In the genomic region with DNA sequence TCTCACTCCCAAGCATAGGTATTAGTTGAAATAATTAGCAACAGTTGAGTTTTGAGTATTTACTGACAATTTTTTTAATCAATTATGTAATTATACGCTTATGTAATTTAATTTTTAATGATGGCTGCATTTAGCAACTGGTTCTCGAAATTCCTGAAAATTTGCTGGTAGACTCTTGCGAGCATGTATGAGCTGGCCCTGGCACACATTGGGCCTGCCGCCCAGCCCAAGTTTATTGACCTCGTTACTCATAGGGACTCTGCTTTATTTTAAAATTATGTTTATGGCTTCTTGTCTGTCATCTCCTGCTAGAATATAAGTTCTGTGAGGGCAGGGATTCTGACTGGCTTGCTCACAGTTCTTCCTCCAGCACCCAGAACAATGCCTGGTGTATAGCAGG, we compare ENCODE assay signal across 20 cellular contexts. TPM values are rescaled to one million over a fixed set of nuclear protein-coding genes. Genes with fewer than 3 reads are reported as not detected.
DNase-seq lines count a peak whose midpoint lies in the region; ATAC-seq, FAIRE-seq and TF ChIP-seq lines count a peak whose summit lies in the region.
"Had no signal": no experiment of that assay in that cellular context is flagged by ENCODE, and none has a peak within 500 bp of the region (broad histone marks: within the 10 kb centered on the region; RNA-seq: fewer than 3 reads in every experiment).

No MANE protein-coding gene starts in this region.

- no peak for FAIRE-seq in bronchial epithelial cell (lab: Jason Lieb, UNC)
- FAIRE-seq: G401.6, GM12892, H1 had no signal

- peaks cover 7% of the 10 kb centered on the region for H3K27me3 Mint-ChIP-seq in activated naive CD4-positive, alpha-beta T cell treated with anti-CD3 and anti-CD28 coated beads for 36 hours (ENCODE audit: low read depth)

- 62% methylated on average over 5 of the region's 5 CpGs for WGBS in suprapubic skin

- H3K27me3 ChIP-seq in MG63 (no peaks in the 10 kb centered on the region), bronchial epithelial cell (ENCODE audit: control insufficient read depth, insufficient read depth, low read length) (no peaks in the 10 kb centered on the region), suprapubic skin (no peaks in the 10 kb centered on the region)

- TF ChIP-seq CTCF in bronchial epithelial cell (IDR thresholded peaks at IDR 0.05; ENCODE audit: insufficient read depth, low read length, severe bottlenecking) (no peak), suprapubic skin (IDR thresholded peaks at IDR 0.05) (no peak)

- peaks cover 21% of the 10 kb centered on the region for H3K4me1 ChIP-seq in suprapubic skin

- H3K36me3 ChIP-seq in MG63 (no peaks in the 10 kb centered on the region), bronchial epithelial cell (ENCODE audit: control insufficient read depth, insufficient read depth, low read length) (no peaks in the 10 kb centered on the region), suprapubic skin (no peaks in the 10 kb centered on the region)

- no peak for TF ChIP-seq EP300 in suprapubic skin (IDR thresholded peaks at IDR 0.05)

- DNase-seq in MG63, result peak; percentile 60
- peak; percentile 38 for DNase-seq in bronchial epithelial cell (ENCODE audit: low read depth)
- DNase-seq in suprapubic skin (ENCODE audit: low spot score in 2 of 2), result no peak
- DNase-seq in activated naive CD4-positive, alpha-beta T cell treated with anti-CD3 and anti-CD28 coated beads for 36 hours, result no peak
- no peak for DNase-seq in kidney tubule cell (ENCODE audit: low spot score)
- DNase-seq: C1 segment of cervical spinal cord; Calu3; CD4-positive, alpha-beta memory T cell; COR-L47; DMS153; DND-41; H9 had no signal

- ATAC-seq in esophagus mucosa (peak; percentile 74), HG02884 (IDR thresholded peaks at IDR 0.05; ENCODE audit: unreplicated experiment) (no peak)
- ATAC-seq: HCT116 had no signal

- peak overlapping the region; percentile 76 for H3K27ac ChIP-seq in suprapubic skin

- no peaks in the 10 kb centered on the region for H3K4me1 Mint-ChIP-seq in activated naive CD4-positive, alpha-beta T cell treated with anti-CD3 and anti-CD28 coated beads for 36 hours (ENCODE audit: low read depth)
- H3K4me1 Mint-ChIP-seq: CD4-positive, alpha-beta memory T cell had no signal

- H3K27ac Mint-ChIP-seq in activated naive CD4-positive, alpha-beta T cell treated with anti-CD3 and anti-CD28 coated beads for 36 hours, result no peak overlapping the region
- H3K27ac Mint-ChIP-seq: CD4-positive, alpha-beta memory T cell had no signal

- H3K4me3 ChIP-seq in MG63, result no peak overlapping the region
- no peak overlapping the region for H3K4me3 ChIP-seq in bronchial epithelial cell (ENCODE audit: low read depth, low read length)
- H3K4me3 ChIP-seq in suprapubic skin, result no peak overlapping the region

- no peak for TF ChIP-seq POLR2A in suprapubic skin (IDR thresholded peaks at IDR 0.05)

- intact Hi-C loops in activated naive CD4-positive, alpha-beta T cell treated with anti-CD3 and anti-CD28 coated beads for 36 hours (cut with micrococcal nuclease), result no loop called here

- H3K9me3 ChIP-seq in MG63 (peaks cover 15% of the 10 kb centered on the region), suprapubic skin (no peaks in the 10 kb centered on the region)

- H3K9me3 Mint-ChIP-seq in activated naive CD4-positive, alpha-beta T cell treated with anti-CD3 and anti-CD28 coated beads for 36 hours, result peaks cover 6% of the 10 kb centered on the region

- H3K4me3 Mint-ChIP-seq in activated naive CD4-positive, alpha-beta T cell treated with anti-CD3 and anti-CD28 coated beads for 36 hours, result no peak overlapping the region
- H3K4me3 Mint-ChIP-seq: CD4-positive, alpha-beta memory T cell had no signal

- H3K36me3 Mint-ChIP-seq in activated naive CD4-positive, alpha-beta T cell treated with anti-CD3 and anti-CD28 coated beads for 36 hours (ENCODE audit: low read depth), result no peaks in the 10 kb centered on the region
- H3K36me3 Mint-ChIP-seq: CD4-positive, alpha-beta memory T cell had no signal

- CTCF ChIA-PET in activated naive CD4-positive, alpha-beta T cell treated with anti-CD3 and anti-CD28 coated beads for 36 hours (lab: Charles Lee), result no interaction called here

RNA-seq across cellular contexts. Expression of gene KLK14, which starts 6.7 kb away (rescaled TPM):
- not detected in 2 replicates for total RNA-seq in MG63 (2014; rRNA removed; shearing (Covaris generic); ENCODE audit: low replicate concordance)
- total RNA-seq in bronchial epithelial cell, result not detected in 2 replicates
- total RNA-seq in esophagus mucosa, result 0.68 TPM
- total RNA-seq in suprapubic skin, result 10 to 100 TPM in 1 of 4 donors, 1 to 10 TPM in 3; 3.8 to 22.8 (median 5.2) TPM
- under 1 TPM; 0.69 to 0.79 TPM for total RNA-seq in activated naive CD4-positive, alpha-beta T cell treated with anti-CD3 and anti-CD28 coated beads for 36 hours
- total RNA-seq: A172 had no signal

RNA-seq across cellular contexts. Expression of gene KLK13, which starts 11.1 kb away (rescaled TPM):
- total RNA-seq in MG63 (2014; rRNA removed; shearing (Covaris generic); ENCODE audit: low replicate concordance), result not detected in 2 replicates
- total RNA-seq in bronchial epithelial cell, result 0.26 and 0.51 TPM in 2 replicates
- 1,054 TPM for total RNA-seq in esophagus mucosa
- 10 to 100 TPM in 3 of 4 donors, 1 to 10 TPM in 1; 6.6 to 23.5 (median 16.5) TPM for total RNA-seq in suprapubic skin
- total RNA-seq in activated naive CD4-positive, alpha-beta T cell treated with anti-CD3 and anti-CD28 coated beads for 36 hours, result not detected
- total RNA-seq: A172; A673; Calu3; CD4-positive, alpha-beta memory T cell had no signal

RNA-seq across cellular contexts. Expression of gene CTU1, which starts 32.2 kb away (rescaled TPM):
- total RNA-seq in MG63 (2014; rRNA removed; shearing (Covaris generic); ENCODE audit: low replicate concordance), result 18.7 and 33.5 TPM in 2 replicates
- total RNA-seq in bronchial epithelial cell (7.3 and 7.6 TPM in 2 replicates), esophagus mucosa (5.3 TPM), suprapubic skin (10 to 100 TPM in 3 of 4 donors, 1 to 10 TPM in 1; 7.7 to 14.6 (median 12.9) TPM)
- 1 to 10 TPM; 9.2 to 9.9 TPM for total RNA-seq in activated naive CD4-positive, alpha-beta T cell treated with anti-CD3 and anti-CD28 coated beads for 36 hours

RNA-seq across cellular contexts. Expression of gene KLK12, which starts 41.2 kb away (rescaled TPM):
- not detected in 2 replicates for total RNA-seq in MG63 (2014; rRNA removed; shearing (Covaris generic); ENCODE audit: low replicate concordance)
- 26.1 TPM in 1 of 2 replicates, not detected in the other for total RNA-seq in bronchial epithelial cell
- 153 TPM for total RNA-seq in esophagus mucosa
- 1 to 10 TPM in 2 of 4 donors, not detected in 2; 2.6 to 5.0 TPM for total RNA-seq in suprapubic skin
- not detected for total RNA-seq in activated naive CD4-positive, alpha-beta T cell treated with anti-CD3 and anti-CD28 coated beads for 36 hours
- total RNA-seq: A172; A673; Calu3; CD4-positive, alpha-beta memory T cell; H1; H9 had no signal

RNA-seq across cellular contexts. Expression of gene SIGLEC9, which starts 48.7 kb away (rescaled TPM):
- not detected in 2 replicates for total RNA-seq in MG63 (2014; rRNA removed; shearing (Covaris generic); ENCODE audit: low replicate concordance)
- total RNA-seq in bronchial epithelial cell (not detected in 2 replicates), esophagus mucosa (0.48 TPM), suprapubic skin (1 to 10 TPM in 1 of 4 donors, under 1 TPM in 2, not detected in 1; 0.68 to 1.3 (median 0.83) TPM)
- total RNA-seq in activated naive CD4-positive, alpha-beta T cell treated with anti-CD3 and anti-CD28 coated beads for 36 hours, result 1 to 10 TPM; 1.7 to 1.9 TPM
- total RNA-seq: A172, A673, Calu3, H1, H9 had no signal

Comparison
In these comparisons a context has a peak if more than half of its experiments do, and no peak if none do; other contexts are left out.
1. DNase-seq: peak in MG63 (single experiment) and bronchial epithelial cell (single experiment); none in suprapubic skin (0 of 2), activated naive CD4-positive, alpha-beta T cell treated with anti-CD3 and anti-CD28 coated beads for 36 hours (single experiment) and kidney tubule cell (single experiment).
2. RNA of gene KLK13, which starts 11.1 kb away (total RNA-seq): 1,054 TPM in esophagus mucosa (single experiment); 6.6 to 23.5 TPM in suprapubic skin, 0.26 to 0.51 TPM in bronchial epithelial cell, not detected in MG63 and not detected in activated naive CD4-positive, alpha-beta T cell treated with anti-CD3 and anti-CD28 coated beads for 36 hours; every median in the first group is over 10 times any median in the second.